18 cellular contexts compared by ENCODE assay signal in genomic region chr7:137687556-137688280, GRCh38.
DNase-seq lines count a peak whose midpoint lies in the region; ATAC-seq and TF ChIP-seq lines count a peak whose summit lies in the region.
"Had no signal": no experiment of that assay in that cellular context is flagged by ENCODE, and none has a peak within 500 bp of the region (broad histone marks: within the 10 kb centered on the region; RNA-seq: fewer than 3 reads in every experiment).

No MANE protein-coding gene starts in this region.

- peaks cover 10% of the 10 kb centered on the region for H3K4me1 ChIP-seq in mammary epithelial cell (ENCODE audit: insufficient read depth, low read length)
- no peaks in the 10 kb centered on the region for H3K4me1 ChIP-seq in skeletal muscle tissue (ENCODE audit: control insufficient read depth in 3 of 3, insufficient read depth in 3 of 3, low read length in 3 of 3)
- H3K4me1 ChIP-seq: psoas muscle had no signal

- peak overlapping the region; percentile 89 for H3K27ac Mint-ChIP-seq in HFFc6
- no peak overlapping the region for H3K27ac Mint-ChIP-seq in activated naive CD8-positive, alpha-beta T cell treated with anti-CD3 and anti-CD28 coated beads, Interleukin-2, amount 50 U/mL, for 24 hours
- H3K27ac Mint-ChIP-seq: activated CD4-positive, alpha-beta T cell treated with anti-CD3 and anti-CD28 coated beads for 36 hours; activated naive CD4-positive, alpha-beta T cell treated with anti-CD3 and anti-CD28 coated beads, Interleukin-2, amount 50 U/mL, for 24 hours; naive B cell had no signal

- no peaks in the 10 kb centered on the region for H3K27me3 ChIP-seq in mammary epithelial cell (ENCODE audit: insufficient read depth, low read length)
- H3K27me3 ChIP-seq in skeletal muscle tissue (ENCODE audit: control insufficient read depth in 3 of 3, insufficient read depth in 3 of 3, low read length in 3 of 3), result no peaks in the 10 kb centered on the region
- H3K27me3 ChIP-seq: suprapubic skin had no signal

- CTCF ChIA-PET in mammary epithelial cell (lab: Charles Lee; ENCODE audit: low non-redundant PET), result no interaction called here

- ATAC-seq in activated naive CD8-positive, alpha-beta T cell treated with anti-CD3 and anti-CD28 coated beads, Interleukin-2, amount 50 U/mL, for 24 hours, result no peak
- ATAC-seq: activated CD4-positive, alpha-beta T cell treated with anti-CD3 and anti-CD28 coated beads for 36 hours; psoas muscle had no signal

- no peak overlapping the region for H3K27ac ChIP-seq in mammary epithelial cell (ENCODE audit: insufficient read depth, low read depth, low read length)
- H3K27ac ChIP-seq in skeletal muscle tissue (ENCODE audit: low read depth, low read length), result peak overlapping the region; percentile 24
- H3K27ac ChIP-seq: C4-2B, KMS-11, psoas muscle, suprapubic skin had no signal

- WGBS in mammary epithelial cell (ENCODE audit: low coverage, missing lambda C conversion rate), result 36% methylated on average over 8 of the region's 8 CpGs

- no peaks in the 10 kb centered on the region for H4K20me1 ChIP-seq in mammary epithelial cell (ENCODE audit: insufficient read depth, low read length)

- H3K4me2 ChIP-seq in mammary epithelial cell (ENCODE audit: insufficient read depth, low read depth, low read length), result peak overlapping the region; percentile 13
- H3K4me2 ChIP-seq: KMS-11 had no signal

- intact Hi-C loops in mammary epithelial cell (cut with micrococcal nuclease), result no loop called here

- no peaks in the 10 kb centered on the region for H3K79me2 ChIP-seq in mammary epithelial cell (ENCODE audit: insufficient read depth, low read length)

- in situ Hi-C loops in mammary epithelial cell (cut with MboI; ENCODE audit: low sequenced_read_pairs in 2 of 2), result no loop called here

- no peaks in the 10 kb centered on the region for H3K27me3 Mint-ChIP-seq in HFFc6 (ENCODE audit: insufficient read depth)
- no peaks in the 10 kb centered on the region for H3K27me3 Mint-ChIP-seq in activated naive CD8-positive, alpha-beta T cell treated with anti-CD3 and anti-CD28 coated beads, Interleukin-2, amount 50 U/mL, for 24 hours

- peak overlapping the region; percentile 82 for H3K4me3 Mint-ChIP-seq in HFFc6
- H3K4me3 Mint-ChIP-seq in activated naive CD8-positive, alpha-beta T cell treated with anti-CD3 and anti-CD28 coated beads, Interleukin-2, amount 50 U/mL, for 24 hours, result no peak overlapping the region
- H3K4me3 Mint-ChIP-seq: activated CD4-positive, alpha-beta T cell treated with anti-CD3 and anti-CD28 coated beads for 36 hours; activated naive CD4-positive, alpha-beta T cell treated with anti-CD3 and anti-CD28 coated beads, Interleukin-2, amount 50 U/mL, for 24 hours; naive B cell had no signal

- no peaks in the 10 kb centered on the region for H3K36me3 Mint-ChIP-seq in HFFc6 (ENCODE audit: low read depth)
- H3K36me3 Mint-ChIP-seq in activated naive CD8-positive, alpha-beta T cell treated with anti-CD3 and anti-CD28 coated beads, Interleukin-2, amount 50 U/mL, for 24 hours (ENCODE audit: low read depth), result no peaks in the 10 kb centered on the region
- H3K36me3 Mint-ChIP-seq: activated naive CD4-positive, alpha-beta T cell treated with anti-CD3 and anti-CD28 coated beads, Interleukin-2, amount 50 U/mL, for 24 hours; naive B cell had no signal

- H3K9ac ChIP-seq in mammary epithelial cell (ENCODE audit: insufficient read depth, low read length), result no peak overlapping the region
- no peak overlapping the region for H3K9ac ChIP-seq in skeletal muscle tissue (ENCODE audit: low read depth in 1 of 3, low read length in 3 of 3)
- H3K9ac ChIP-seq: KMS-11 had no signal

- peaks cover 76% of the 10 kb centered on the region for H3K4me1 Mint-ChIP-seq in HFFc6 (ENCODE audit: low read depth)
- H3K4me1 Mint-ChIP-seq in activated naive CD8-positive, alpha-beta T cell treated with anti-CD3 and anti-CD28 coated beads, Interleukin-2, amount 50 U/mL, for 24 hours, result no peaks in the 10 kb centered on the region
- H3K4me1 Mint-ChIP-seq: activated CD4-positive, alpha-beta T cell treated with anti-CD3 and anti-CD28 coated beads for 36 hours; activated naive CD4-positive, alpha-beta T cell treated with anti-CD3 and anti-CD28 coated beads, Interleukin-2, amount 50 U/mL, for 24 hours; naive B cell had no signal

- H2AFZ ChIP-seq in mammary epithelial cell (ENCODE audit: low read depth, low read length), result peak overlapping the region; percentile 49

- dilution Hi-C loops in mammary epithelial cell (cut with HindIII; ENCODE audit: low sequenced_read_pairs), result no loop called here

- no TSS peak for BruUV-seq in mammary epithelial cell (replicated peaks; lab: Mats Ljungman, UMichigan)

- no peaks in the 10 kb centered on the region for H3K9me3 Mint-ChIP-seq in HFFc6
- no peaks in the 10 kb centered on the region for H3K9me3 Mint-ChIP-seq in activated naive CD8-positive, alpha-beta T cell treated with anti-CD3 and anti-CD28 coated beads, Interleukin-2, amount 50 U/mL, for 24 hours
- H3K9me3 Mint-ChIP-seq: activated naive CD4-positive, alpha-beta T cell treated with anti-CD3 and anti-CD28 coated beads, Interleukin-2, amount 50 U/mL, for 24 hours; naive B cell had no signal

- H3K9me3 ChIP-seq in mammary epithelial cell (replicated peaks; ENCODE audit: insufficient read depth, low read length) (no peaks in the 10 kb centered on the region), skeletal muscle tissue (ENCODE audit: control insufficient read depth in 3 of 3, low read length in 3 of 3) (no peaks in the 10 kb centered on the region)
- H3K9me3 ChIP-seq: psoas muscle, suprapubic skin had no signal

- TF ChIP-seq CTCF in HFFc6 (IDR thresholded peaks at IDR 0.05), result no peak
- TF ChIP-seq CTCF in mammary epithelial cell (conservative IDR thresholded peaks at IDR 0.05 in 1 of 2, IDR thresholded peaks at IDR 0.05 in 1 of 2; ENCODE audit: extremely low read depth in 1 of 2, insufficient read depth in 1 of 2, low read depth in 1 of 2, low read length in 2 of 2), result no peak
- TF ChIP-seq CTCF in GM20000 (IDR thresholded peaks at IDR 0.05; ENCODE audit: extremely low read depth, missing control alignments), result no peak

- H3K4me3 ChIP-seq in mammary epithelial cell (replicated peaks in 1 of 3; ENCODE audit: insufficient read depth in 1 of 3, low read depth in 2 of 3, low read length in 3 of 3) (no peak overlapping the region), skeletal muscle tissue (ENCODE audit: low read length in 3 of 3) (no peak overlapping the region)
- H3K4me3 ChIP-seq: psoas muscle, suprapubic skin had no signal

- DNase-seq in HFFc6 (peak; percentile 51), mammary epithelial cell (no peak), glomerular endothelial cell (ENCODE audit: extremely low read depth, low read depth, low spot score) (peak; percentile 66), NCI-H2171 treated with DMSO at 0.1 percent for 48 hours (lab: John Stamatoyannopoulos, UW) (no peak), GM20000 (ENCODE audit: low spot score) (no peak)
- DNase-seq in activated naive CD8-positive, alpha-beta T cell treated with anti-CD3 and anti-CD28 coated beads, Interleukin-2, amount 50 U/mL, for 24 hours, result no peak
- DNase-seq: activated CD4-positive, alpha-beta T cell treated with anti-CD3 and anti-CD28 coated beads for 36 hours; DMS153; naive B cell; NCI-H1436; NCI-H2227 treated with DMSO at 0.1 percent for 48 hours; psoas muscle; T1000 had no signal

- no peaks in the 10 kb centered on the region for H3K36me3 ChIP-seq in mammary epithelial cell (ENCODE audit: insufficient read depth, low read length)
- no peaks in the 10 kb centered on the region for H3K36me3 ChIP-seq in skeletal muscle tissue (ENCODE audit: control insufficient read depth in 3 of 3, insufficient read depth in 3 of 3, low read length in 3 of 3)
- H3K36me3 ChIP-seq: suprapubic skin had no signal

Comparison
In these comparisons a context has a peak if more than half of its experiments do, and no peak if none do; other contexts are left out.
1. DNase-seq: peak in HFFc6 (single experiment) and glomerular endothelial cell (single experiment); none in mammary epithelial cell (single experiment), activated naive CD8-positive, alpha-beta T cell treated with anti-CD3 and anti-CD28 coated beads, Interleukin-2, amount 50 U/mL, for 24 hours (single experiment), NCI-H2171 treated with DMSO at 0.1 percent for 48 hours (single experiment) and GM20000 (single experiment).